8 cellular contexts compared by ENCODE assay signal in the genomic region with DNA sequence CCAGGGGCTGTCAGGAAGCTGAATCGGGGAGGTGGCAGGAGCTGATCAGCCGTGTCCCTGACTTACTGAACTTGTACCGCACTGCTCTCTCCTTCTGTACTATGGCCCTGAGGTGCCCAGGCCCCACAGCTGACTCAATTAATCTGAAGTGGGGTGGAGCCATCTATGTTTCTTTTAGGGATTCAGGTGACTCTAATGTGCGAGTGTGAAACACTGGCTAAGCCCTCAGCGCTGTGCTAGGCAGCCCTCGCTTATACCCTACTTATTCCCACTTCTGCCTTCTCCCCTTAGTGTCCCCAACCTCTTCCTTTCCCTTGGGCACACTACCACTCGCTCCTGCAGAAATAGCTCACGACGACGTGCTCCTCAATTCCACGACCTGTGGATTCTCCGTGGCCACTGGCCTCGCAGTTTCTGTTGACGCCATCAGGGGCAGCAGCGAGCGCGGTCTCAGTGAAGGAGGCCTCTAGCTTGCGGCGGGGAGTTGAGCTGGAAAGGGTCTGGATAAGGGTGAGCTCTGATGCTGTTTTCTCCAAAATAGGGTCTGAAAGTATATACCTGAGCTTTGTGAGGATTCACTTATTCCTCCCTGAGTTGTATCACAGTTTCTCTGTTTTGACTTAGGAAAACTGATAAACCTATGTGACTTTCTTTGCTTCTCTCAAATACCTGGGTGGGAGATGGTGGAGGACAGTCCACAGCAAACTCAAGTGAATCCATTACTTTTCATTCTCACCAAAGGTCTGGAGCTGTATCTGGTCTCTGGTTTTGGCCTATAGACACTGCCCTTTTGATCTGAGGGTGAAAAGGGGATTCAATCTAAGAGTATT.
DNase-seq lines count a peak whose midpoint lies in the region; ATAC-seq and TF ChIP-seq lines count a peak whose summit lies in the region.

No MANE protein-coding gene starts in this region.

- H3K23ac ChIP-seq in trophoblast cell (ENCODE audit: low read length), result no peak overlapping the region

- WGBS in trophoblast cell (ENCODE audit: extremely low coverage, insufficient coverage, insufficient read length), result no CpG with 5 or more reads among the region's 19 CpGs

- peaks cover 0 to 5% of the 10 kb centered on the region in 2 experiments for H3K4me1 ChIP-seq in trophoblast cell (ENCODE audit: control insufficient read depth in 1 of 2, insufficient read depth in 2 of 2, low read length in 2 of 2)

- peaks cover 2% of the 10 kb centered on the region for H3K9me3 ChIP-seq in trophoblast cell (ENCODE audit: insufficient read depth, low read depth, low read length)

- H3K18ac ChIP-seq in trophoblast cell (ENCODE audit: low read length), result no peak overlapping the region

- no peak overlapping the region for H4K91ac ChIP-seq in trophoblast cell (ENCODE audit: low read depth, low read length)

- ATAC-seq in GM21717 (IDR thresholded peaks at IDR 0.05; ENCODE audit: unreplicated experiment), result no peak

- H3K79me1 ChIP-seq in trophoblast cell (ENCODE audit: low read length), result no peaks in the 10 kb centered on the region

- H2BK5ac ChIP-seq in trophoblast cell (ENCODE audit: low read depth, low read length, poor library complexity), result no peak overlapping the region

- no peak overlapping the region for H3K14ac ChIP-seq in trophoblast cell (ENCODE audit: low read length)

- H3K36me3 ChIP-seq in trophoblast cell (ENCODE audit: control insufficient read depth in 1 of 2, insufficient read depth in 2 of 2, low read length in 2 of 2), result no peaks in the 10 kb centered on the region

- no peaks in the 10 kb centered on the region for H3K27me3 ChIP-seq in trophoblast cell (ENCODE audit: insufficient read depth, low read length)

- no peak overlapping the region for H2AK5ac ChIP-seq in trophoblast cell (ENCODE audit: low read length)

- H3K4me2 ChIP-seq in trophoblast cell (ENCODE audit: low read length), result peak overlapping the region; percentile 49

- DNase-seq in D341Med (ENCODE audit: low spot score) (peak; percentile 70), HuH-7.5 (ENCODE audit: low spot score) (peak; percentile 33), fibroblast of villous mesenchyme (ENCODE audit: low read depth) (peak; percentile 18), trophoblast cell (peak; percentile 10 to 70), cerebellum (ENCODE audit: low spot score) (no peak), AG08395 (ENCODE audit: low spot score) (no peak)
- peak; percentile 78 for DNase-seq in activated CD8-positive, alpha-beta memory T cell treated with anti-CD3 and anti-CD28 coated beads, Interleukin-2, amount 50 U/mL, for 48 hours

- no peak overlapping the region for H4K8ac ChIP-seq in trophoblast cell (ENCODE audit: low read depth, low read length)

- H3K4me3 ChIP-seq in fibroblast of villous mesenchyme (ENCODE audit: low read depth, low read length) (no peak overlapping the region), trophoblast cell (ENCODE audit: low read depth, low read length) (no peak overlapping the region)

- no peak overlapping the region for H2AFZ ChIP-seq in trophoblast cell (ENCODE audit: insufficient read depth, low read length, poor library complexity)

- no peaks in the 10 kb centered on the region for H3K79me2 ChIP-seq in trophoblast cell (ENCODE audit: control insufficient read depth, insufficient read depth, low read length, poor library complexity)

- H3K27ac ChIP-seq in trophoblast cell (ENCODE audit: low read depth, low read length), result no peak overlapping the region

- no peak overlapping the region for H4K12ac ChIP-seq in trophoblast cell (ENCODE audit: low read depth, low read length)

- H3K9ac ChIP-seq in trophoblast cell (ENCODE audit: low read length), result no peak overlapping the region

- H2BK120ac ChIP-seq in trophoblast cell (ENCODE audit: insufficient read depth, low read length, poor library complexity), result no peak overlapping the region

- no peak overlapping the region for H2BK12ac ChIP-seq in trophoblast cell (ENCODE audit: low read length)

- H3K4ac ChIP-seq in trophoblast cell (ENCODE audit: low read depth, low read length), result no peak overlapping the region

- TF ChIP-seq CTCF in fibroblast of villous mesenchyme (IDR thresholded peaks at IDR 0.05; ENCODE audit: insufficient read depth, low read depth, low read length), result peak; percentile 83

Comparison
In these comparisons a context has a peak if more than half of its experiments do, and no peak if none do; other contexts are left out.
1. DNase-seq: peak in D341Med (single experiment), HuH-7.5 (single experiment), activated CD8-positive, alpha-beta memory T cell treated with anti-CD3 and anti-CD28 coated beads, Interleukin-2, amount 50 U/mL, for 48 hours (single experiment), fibroblast of villous mesenchyme (single experiment) and trophoblast cell (2 of 2); none in cerebellum (single experiment) and AG08395 (single experiment).